Comparison of ENCODE assay signal across 17 cellular contexts in genomic region chr10:63586048-63586447, GRCh38.
"Had no signal": no experiment of that assay in that cellular context is flagged by ENCODE, and none has a peak within 500 bp of the region (broad histone marks: within the 10 kb centered on the region; RNA-seq: fewer than 3 reads in every experiment).

No MANE protein-coding gene starts in this region.

- H3K4me1 ChIP-seq: spleen had no signal

- ATAC-seq: left lung; naive thymus-derived CD8-positive, alpha-beta T cell; stimulated activated naive CD8-positive, alpha-beta T cell treated with anti-CD3 and anti-CD28 coated beads, Interleukin-15, Interleukin-2, amounts not matched to agents 100 U/mL and 50 U/mL, for 24 hours; T-cell had no signal

- H3K27me3 ChIP-seq: brain microvascular endothelial cell, left lung, spleen, upper lobe of left lung had no signal

- DNase-seq: activated gamma-delta T cell treated with Interleukin-2 at 50 U/mL for 16 hours; activated T-cell treated with anti-CD3 and anti-CD28 coated beads, Interleukin-2, amount 50 U/mL, for 1 hour; aorta; brain microvascular endothelial cell; effector memory CD4-positive, alpha-beta T cell; foreskin fibroblast; kidney glomerular epithelial cell; left lung; naive thymus-derived CD8-positive, alpha-beta T cell; spleen; stimulated activated CD4-positive, alpha-beta T cell treated with anti-CD3 and anti-CD28 coated beads, Interleukin-4, amount 100 ng/mL, for 24 hours; stimulated activated naive CD8-positive, alpha-beta T cell treated with anti-CD3 and anti-CD28 coated beads, Interleukin-15, Interleukin-2, amounts not matched to agents 100 U/mL and 50 U/mL, for 24 hours; T-cell; upper lobe of left lung had no signal

- H3K9me3 ChIP-seq: left lung, spleen, upper lobe of left lung had no signal

- H3K4me3 ChIP-seq: left lung, lung, spleen, upper lobe of left lung had no signal

- FAIRE-seq: colon, TTC549 had no signal

- H3K27ac ChIP-seq: brain microvascular endothelial cell, left lung, spleen, upper lobe of left lung had no signal

- H3K36me3 ChIP-seq: brain microvascular endothelial cell, left lung, upper lobe of left lung had no signal
